Comparison of ENCODE assay signal across 2 cellular contexts in genomic region chr20:61521680-61522420, GRCh38.
TF ChIP-seq lines count a peak whose summit lies in the region.

No MANE protein-coding gene starts in this region.

TF ChIP-seq in GM23338, 12 proteins besides CTCF, POLR2A, EP300 and RAD21 (continued from another document):
- TF ChIP-seq ZNF462 (CRISPR knock-in tag; IDR thresholded peaks at IDR 0.05), result no peak
- TF ChIP-seq EZH2phosphoT487 (IDR thresholded peaks at IDR 0.05; ENCODE audit: unreplicated experiment), result no peak
- TF ChIP-seq ZNF331 (CRISPR knock-in tag; IDR thresholded peaks at IDR 0.05; ENCODE audit: low read depth), result no peak
- no peak for TF ChIP-seq EZH2 (IDR thresholded peaks at IDR 0.05; ENCODE audit: low read depth, unreplicated experiment)
- no peak for TF ChIP-seq REST (IDR thresholded peaks at IDR 0.05; ENCODE audit: unreplicated experiment)
- no peak for TF ChIP-seq ETS1 (IDR thresholded peaks at IDR 0.05)
- TF ChIP-seq JUNB (IDR thresholded peaks at IDR 0.05; ENCODE audit: unreplicated experiment), result no peak
- TF ChIP-seq ZNF114 (CRISPR knock-in tag; IDR thresholded peaks at IDR 0.05), result no peak
- TF ChIP-seq CREB1 (CRISPR knock-in tag; IDR thresholded peaks at IDR 0.05; ENCODE audit: low read depth), result no peak

TF ChIP-seq in SK-N-SH, 30 proteins besides CTCF, POLR2A, EP300 and RAD21 (continued from another document):
- TF ChIP-seq FOXJ3 (CRISPR knock-in tag; IDR thresholded peaks at IDR 0.05) (no peak), REST (IDR thresholded peaks at IDR 0.05; ENCODE audit: low read depth, low read length) (no peak), POLR2AphosphoS5 (IDR thresholded peaks at IDR 0.05; ENCODE audit: low read depth, low read length) (no peak), SMC3 (IDR thresholded peaks at IDR 0.05; ENCODE audit: low read depth, low read length) (no peak), MAX (IDR thresholded peaks at IDR 0.05; ENCODE audit: low read depth) (no peak), TEAD4 (IDR thresholded peaks at IDR 0.05; ENCODE audit: borderline replicate concordance, insufficient read depth) (no peak), TCF12 (IDR thresholded peaks at IDR 0.05) (no peak), FOSL2 (IDR thresholded peaks at IDR 0.05; ENCODE audit: borderline replicate concordance, low read depth) (no peak), YY1 (IDR thresholded peaks at IDR 0.05; ENCODE audit: low read depth) (no peak), SIN3A (IDR thresholded peaks at IDR 0.05; ENCODE audit: borderline replicate concordance, low read depth, low read length) (no peak), ELF1 (IDR thresholded peaks at IDR 0.05) (no peak), USF1 (IDR thresholded peaks at IDR 0.05; ENCODE audit: borderline replicate concordance, low read depth) (no peak), TAF1 (IDR thresholded peaks at IDR 0.05; ENCODE audit: borderline replicate concordance, low read depth, low read length) (no peak), JUND (IDR thresholded peaks at IDR 0.05) (no peak), RXRA (IDR thresholded peaks at IDR 0.05; ENCODE audit: borderline replicate concordance, low read depth) (no peak), RCOR1 (IDR thresholded peaks at IDR 0.05; ENCODE audit: low read length) (no peak), ZBTB33 (IDR thresholded peaks at IDR 0.05; ENCODE audit: borderline replicate concordance, low read depth) (no peak), GATA2 (CRISPR knock-in tag; IDR thresholded peaks at IDR 0.05) (no peak)
